ENCODE assay signal across 11 cellular contexts in the genomic region with DNA sequence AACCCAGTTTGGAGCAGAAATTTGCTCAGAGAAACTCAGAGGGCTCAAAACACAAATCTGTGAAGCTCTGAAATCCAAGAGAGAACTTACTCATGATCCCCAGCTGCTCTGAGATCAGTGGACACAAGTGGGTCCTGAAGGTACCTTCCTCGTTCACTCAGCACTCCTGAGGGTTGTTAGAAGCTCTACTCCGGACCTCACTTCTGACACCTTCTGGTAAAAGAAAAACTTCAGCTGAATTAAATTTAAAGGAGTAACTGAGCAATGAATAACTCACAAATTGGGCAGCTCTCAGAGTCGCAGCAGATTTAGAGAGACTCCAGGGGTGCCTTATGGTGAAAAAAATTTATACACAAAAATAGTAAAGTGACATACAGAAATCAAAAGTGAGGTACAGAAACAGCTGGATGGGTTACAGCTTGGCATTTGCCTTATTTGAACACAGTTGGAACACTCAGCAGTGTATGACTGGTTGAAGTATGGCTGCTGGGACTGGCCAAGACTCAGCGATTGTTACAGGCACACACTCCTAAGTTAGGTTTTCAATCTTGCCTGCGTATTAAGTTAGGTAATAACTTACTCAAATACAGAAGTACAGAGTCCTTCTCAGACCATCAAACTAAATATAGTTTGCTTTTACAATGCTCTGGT. TPM values are rescaled to one million over a fixed set of nuclear protein-coding genes. Genes with fewer than 3 reads are reported as not detected.
DNase-seq lines count a peak whose midpoint lies in the region; ATAC-seq and TF ChIP-seq lines count a peak whose summit lies in the region.
"Had no signal": no experiment of that assay in that cellular context is flagged by ENCODE, and none has a peak within 500 bp of the region (broad histone marks: within the 10 kb centered on the region; RNA-seq: fewer than 3 reads in every experiment).

No MANE protein-coding gene starts in this region.

- no peaks in the 10 kb centered on the region for H3K4me1 ChIP-seq in body of pancreas

- H3K27ac Mint-ChIP-seq in neural crest cell (ENCODE audit: unreplicated experiment): no peak overlapping the region

- no peak overlapping the region for H3K27ac ChIP-seq in body of pancreas

- no peaks in the 10 kb centered on the region for H3K27me3 ChIP-seq in body of pancreas

- DNase-seq in body of pancreas: peak; percentile 20 to 25 (median 22)
- DNase-seq in neural crest cell (ENCODE audit: low read depth, low spot score): no peak
- DNase-seq in mucosa of gallbladder (ENCODE audit: low spot score): no peak
- DNase-seq in SIG-M5 (lab: John Stamatoyannopoulos, UW): no peak
- no peak for DNase-seq in germinal center (ENCODE audit: low spot score)
- DNase-seq: activated effector memory CD4-positive, alpha-beta T cell treated with anti-CD3 and anti-CD28 coated beads, Interleukin-2, amount 50 U/mL, for 16 hours; NCI-H524 treated with DMSO at 0.1 percent for 48 hours had no signal

- H3K36me3 Mint-ChIP-seq in neural crest cell (ENCODE audit: low read depth): no peaks in the 10 kb centered on the region

- peak; percentile 32; the same call in 1 of the 2 replicates for TF ChIP-seq RAD21 in Ishikawa (IDR thresholded peaks at IDR 0.05; ENCODE audit: low read depth)

- TF ChIP-seq EP300 in Ishikawa (IDR thresholded peaks at IDR 0.05; ENCODE audit: borderline replicate concordance): no peak

- ATAC-seq in GM18870 (IDR thresholded peaks at IDR 0.05; ENCODE audit: unreplicated experiment) (peak; percentile 28), body of pancreas (peak; percentile 64), GM19455 (IDR thresholded peaks at IDR 0.05; ENCODE audit: unreplicated experiment) (no peak)

- no peaks in the 10 kb centered on the region for H3K9me3 Mint-ChIP-seq in neural crest cell

- no peak for TF ChIP-seq POLR2A in body of pancreas (IDR thresholded peaks at IDR 0.05)

- no peaks in the 10 kb centered on the region for H3K4me1 Mint-ChIP-seq in neural crest cell

- no peaks in the 10 kb centered on the region for H3K27me3 Mint-ChIP-seq in neural crest cell (ENCODE audit: low read depth)

- H3K9me3 ChIP-seq in body of pancreas: no peaks in the 10 kb centered on the region

- intact Hi-C loops in body of pancreas (cut with DNase I): no loop called here

- H3K36me3 ChIP-seq in body of pancreas (replicated peaks in 1 of 2; ENCODE audit: insufficient read depth in 1 of 2, low read depth in 2 of 2): no peaks in the 10 kb centered on the region

- no peak overlapping the region for H3K4me3 ChIP-seq in body of pancreas

- H3K4me3 Mint-ChIP-seq in neural crest cell: no peak overlapping the region

- WGBS in body of pancreas, 2 donors: 25 to 42% methylated on average over 5 of the region's 5 CpGs

- TF ChIP-seq CTCF in body of pancreas (IDR thresholded peaks at IDR 0.05) (peak in 4 of 7 experiments; percentile 21 to 41 (median 30)), neural crest cell (conservative IDR thresholded peaks at IDR 0.05) (peak; percentile 26)

TF ChIP-seq in Ishikawa, 13 proteins besides CTCF, POLR2A, EP300 and RAD21:
- no peak for TF ChIP-seq TAF1 (IDR thresholded peaks at IDR 0.05; ENCODE audit: low read depth)
- no peak for TF ChIP-seq YY1 (IDR thresholded peaks at IDR 0.05; ENCODE audit: low read depth)
- no peak for TF ChIP-seq TEAD4 (IDR thresholded peaks at IDR 0.05)
- TF ChIP-seq CREB1 (IDR thresholded peaks at IDR 0.05; ENCODE audit: low read depth): no peak
- TF ChIP-seq MAX (IDR thresholded peaks at IDR 0.05): no peak
- TF ChIP-seq FOXM1 (IDR thresholded peaks at IDR 0.05; ENCODE audit: borderline replicate concordance, low read depth): no peak
- no peak for TF ChIP-seq ZBTB7A (IDR thresholded peaks at IDR 0.05; ENCODE audit: low read depth)
- TF ChIP-seq REST (IDR thresholded peaks at IDR 0.05; ENCODE audit: low read depth): no peak
- no peak for TF ChIP-seq CEBPB (IDR thresholded peaks at IDR 0.05)
- TF ChIP-seq, protein P1, sequence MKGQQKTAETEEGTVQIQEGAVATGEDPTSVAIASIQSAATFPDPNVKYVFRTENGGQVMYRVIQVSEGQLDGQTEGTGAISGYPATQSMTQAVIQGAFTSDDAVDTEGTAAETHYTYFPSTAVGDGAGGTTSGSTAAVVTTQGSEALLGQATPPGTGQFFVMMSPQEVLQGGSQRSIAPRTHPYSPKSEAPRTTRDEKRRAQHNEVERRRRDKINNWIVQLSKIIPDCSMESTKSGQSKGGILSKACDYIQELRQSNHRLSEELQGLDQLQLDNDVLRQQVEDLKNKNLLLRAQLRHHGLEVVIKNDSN (IDR thresholded peaks at IDR 0.05): no peak
- TF ChIP-seq EGR1 (IDR thresholded peaks at IDR 0.05): no peak

RNA-seq across cellular contexts. Expression of gene INSL4, which starts 32.5 kb away (rescaled TPM):
- total RNA-seq in body of pancreas: not detected
- not detected in 2 replicates for total RNA-seq in neural crest cell
- total RNA-seq in mucosa of gallbladder: not detected
- total RNA-seq: kidney epithelial cell had no signal

RNA-seq across cellular contexts. Expression of gene RLN2, which starts 40.8 kb away (rescaled TPM):
- total RNA-seq in body of pancreas (not detected), neural crest cell (0.43 and 0.77 TPM in 2 replicates), mucosa of gallbladder (not detected)

Comparison
In these comparisons a context has a peak if more than half of its experiments do, and no peak if none do; other contexts are left out.
1. DNase-seq: peak in body of pancreas (4 of 4); none in neural crest cell (single experiment), mucosa of gallbladder (single experiment), SIG-M5 (single experiment) and germinal center (single experiment).